ENCODE assay signal across 7 cellular contexts in the genomic region with DNA sequence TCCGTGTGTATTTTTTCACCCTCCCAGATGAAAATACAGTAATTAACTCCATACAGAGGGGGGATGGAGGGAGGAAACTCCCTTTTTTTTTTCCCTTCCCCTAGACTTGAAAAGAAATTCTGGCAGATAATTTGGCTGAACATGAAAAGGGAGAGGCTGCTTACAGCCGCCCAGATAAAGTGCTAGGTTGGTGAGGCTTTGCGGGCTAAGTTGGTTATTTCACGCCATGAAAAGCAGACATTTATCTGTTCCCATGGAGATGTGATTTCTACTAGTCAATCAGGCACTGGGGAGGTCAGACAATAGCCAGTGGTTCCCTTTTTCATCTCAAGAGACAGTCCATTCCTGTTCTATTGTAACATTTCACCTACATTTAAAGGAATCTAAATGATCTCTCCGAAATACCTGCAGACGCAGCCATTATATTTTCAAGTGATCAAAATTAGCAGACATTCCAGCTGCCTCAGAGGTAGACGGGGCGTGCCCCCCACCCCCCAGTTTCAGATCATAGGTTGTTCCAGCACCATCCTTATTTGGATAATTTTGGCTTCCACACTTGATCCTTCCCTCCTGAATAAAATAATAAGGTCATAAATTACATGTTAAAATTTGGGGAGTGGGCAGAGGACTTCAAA.
DNase-seq lines count a peak whose midpoint lies in the region; ATAC-seq and TF ChIP-seq lines count a peak whose summit lies in the region.

No MANE protein-coding gene starts in this region.

- H2AFZ ChIP-seq in GM23248 (peak overlapping the region; percentile 74), PC-9 (peak overlapping the region; percentile 51)

- H3K4me1 ChIP-seq in GM23248 (ENCODE audit: insufficient read depth): peaks cover 77% of the 10 kb centered on the region
- peaks cover 89% of the 10 kb centered on the region for H3K4me1 ChIP-seq in PC-9 (replicated peaks; ENCODE audit: insufficient read depth)

- no TSS peak for BruUV-seq in PC-9 (replicated peaks; lab: Mats Ljungman, UMichigan)

- peak overlapping the region; percentile 95 for H3K27ac ChIP-seq in GM23248
- H3K27ac ChIP-seq in PC-9: peak overlapping the region; percentile 98
- H3K27ac ChIP-seq in skin epidermis: peak overlapping the region in 20 of 21 experiments; percentile 63 to 91 (median 85)

- H3K9me2 ChIP-seq in GM23248 (ENCODE audit: insufficient read depth) (no peaks in the 10 kb centered on the region), PC-9 (ENCODE audit: insufficient read depth) (no peaks in the 10 kb centered on the region)

- ATAC-seq in GM18502 (IDR thresholded peaks at IDR 0.05; ENCODE audit: poor library complexity, unreplicated experiment): no peak

- CTCF ChIA-PET in PC-9 (lab: Charles Lee): interaction anchor here (1.2 kb wide), 1 partner anchor 116 kb away, joined by 3 read pairs; no protein-coding TSS in a partner anchor

- intact Hi-C loops in PC-9 (cut with micrococcal nuclease; ENCODE audit: unreplicated experiment): loop anchor here (1.0 to 5.0 kb wide), 10 partner anchors 15 to 385 kb away; partner anchors contain the start of gene ZNF217

- peak overlapping the region; percentile 66 for H3K4me3 ChIP-seq in GM23248
- peak overlapping the region; percentile 62 for H3K4me3 ChIP-seq in PC-9
- H3K4me3 ChIP-seq in fibroblast of mammary gland (ENCODE audit: control insufficient read depth, low read depth, low read length): no peak overlapping the region
- H3K4me3 ChIP-seq in skin epidermis: peak overlapping the region in 3 of 7 experiments; percentile 15 to 16 (median 16)

- DNase-seq in GM23248: peak; percentile 50
- DNase-seq in PC-9: no peak
- peak; percentile 22 for DNase-seq in fibroblast of mammary gland (ENCODE audit: low read depth)
- DNase-seq in NK-92 treated with Interleukin-12 subunit alpha and Interleukin-12 subunit beta, amount 100 ng/mL, for 24 hours (lab: John Stamatoyannopoulos, UW): no peak
- DNase-seq in NCI-H2081 treated with DMSO at 0.1 percent for 48 hours (lab: John Stamatoyannopoulos, UW): no peak

- H3K4me2 ChIP-seq in GM23248 (ENCODE audit: unreplicated experiment): peak overlapping the region; percentile 93
- H3K4me2 ChIP-seq in PC-9: peak overlapping the region; percentile 88

- no peaks in the 10 kb centered on the region for H3K27me3 ChIP-seq in GM23248 (replicated peaks; ENCODE audit: insufficient read depth)
- no peaks in the 10 kb centered on the region for H3K27me3 ChIP-seq in PC-9 (ENCODE audit: insufficient read depth, low read depth)

- in situ Hi-C loops in GM23248 (cut with MboI): no loop called here

- no peaks in the 10 kb centered on the region for H3K9me3 ChIP-seq in GM23248 (ENCODE audit: low read depth)
- H3K9me3 ChIP-seq in PC-9 (ENCODE audit: insufficient read depth, low read depth): no peaks in the 10 kb centered on the region; the same call in 1 of the 2 replicates

- H4K20me1 ChIP-seq in GM23248 (ENCODE audit: insufficient read depth): no peaks in the 10 kb centered on the region
- H4K20me1 ChIP-seq in PC-9 (ENCODE audit: insufficient read depth): no peaks in the 10 kb centered on the region

- H3K79me2 ChIP-seq in GM23248 (ENCODE audit: insufficient read depth) (no peaks in the 10 kb centered on the region), PC-9 (ENCODE audit: low read depth) (peaks cover 23% of the 10 kb centered on the region)

- H3K36me3 ChIP-seq in GM23248 (ENCODE audit: low read depth) (no peaks in the 10 kb centered on the region), PC-9 (ENCODE audit: low read depth) (no peaks in the 10 kb centered on the region)

- POLR2A ChIA-PET in PC-9 (lab: Charles Lee; ENCODE audit: unreplicated experiment): interaction anchor here (0.6 to 1.2 kb wide), 5 partner anchors 10 to 141 kb away, joined by 3 to 14 read pairs (median 4); no protein-coding TSS in a partner anchor

- no peak for TF ChIP-seq CTCF in PC-9 (conservative IDR thresholded peaks at IDR 0.05)
- TF ChIP-seq CTCF in fibroblast of mammary gland (conservative IDR thresholded peaks at IDR 0.05; ENCODE audit: control insufficient read depth, insufficient read depth, low read depth, low read length): no peak

- whole genome bisulfite sequencing in GM23248 (ENCODE audit: low coverage in 1 of 2, low lambda C conversion rate in 2 of 2, missing lambda C conversion rate in 2 of 2), 2 experiments: 15 to 21% methylated on average over 8 of the region's 8 CpGs

- H3F3A ChIP-seq in GM23248 (ENCODE audit: insufficient read depth) (peaks cover 76% of the 10 kb centered on the region), PC-9 (ENCODE audit: insufficient read depth, low read depth) (peaks cover 62% of the 10 kb centered on the region)

- peak overlapping the region; percentile 87 for H3K9ac ChIP-seq in GM23248

Comparison
In these comparisons a context has a peak if more than half of its experiments do, and no peak if none do; other contexts are left out.
1. DNase-seq: peak in GM23248 (single experiment) and fibroblast of mammary gland (single experiment); none in PC-9 (0 of 2), NK-92 treated with Interleukin-12 subunit alpha and Interleukin-12 subunit beta, amount 100 ng/mL, for 24 hours (single experiment) and NCI-H2081 treated with DMSO at 0.1 percent for 48 hours (single experiment).
2. Peak in every context shown above with its lines, with median percentiles within 50 percentile points of each other: H3K27ac ChIP-seq.